36 cellular contexts compared by ENCODE assay signal in the genomic region with DNA sequence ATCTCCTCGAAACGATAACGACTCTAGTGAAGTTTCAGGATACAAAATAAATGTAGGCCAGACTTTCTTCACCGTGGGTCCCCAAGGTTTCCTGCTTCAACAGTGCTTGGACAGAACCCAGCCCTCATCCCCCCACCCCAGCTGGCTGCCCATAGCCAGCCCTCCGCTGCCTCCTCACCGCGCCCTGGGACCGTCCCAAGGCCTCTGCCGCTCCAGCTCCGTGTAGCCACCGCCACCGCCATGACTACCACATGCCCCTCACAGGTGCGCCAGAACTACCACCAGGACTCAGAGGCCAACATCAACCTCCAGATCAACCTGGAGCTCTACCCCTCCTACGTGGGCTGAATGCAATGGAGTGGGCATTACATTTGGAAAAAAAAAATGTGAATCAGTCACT. TPM values are rescaled to one million over a fixed set of nuclear protein-coding genes. Genes with fewer than 3 reads are reported as not detected.
"Had no signal": no experiment of that assay in that cellular context is flagged by ENCODE, and none has a peak within 500 bp of the region (broad histone marks: within the 10 kb centered on the region; RNA-seq: fewer than 3 reads in every experiment).

No MANE protein-coding gene starts in this region.

- H3K9me3 ChIP-seq: adrenal gland had no signal

- H3K4me3 ChIP-seq: adrenal gland, body of pancreas, breast epithelium had no signal

- ATAC-seq: activated CD8-positive, alpha-beta T cell treated with anti-CD3 and anti-CD28 coated beads for 36 hours; activated naive CD4-positive, alpha-beta T cell treated with anti-CD3 and anti-CD28 coated beads, Interleukin-2, amount 50 U/mL, for 72 hours; activated T-cell treated with anti-CD3 and anti-CD28 coated beads, Interleukin-2, amount 50 U/mL, for 4 hours; activated T-cell treated with anti-CD3 and anti-CD28 coated beads, Interleukin-2, amount 50 U/mL, for 72 hours; activated T-helper 17 cell treated with anti-CD3 and anti-CD28 coated beads, Interleukin-2, amount 50 U/mL, for 72 hours; body of pancreas had no signal

- H3K27ac ChIP-seq: adrenal gland, body of pancreas, brain microvascular endothelial cell, breast epithelium, VCaP had no signal

- FAIRE-seq: astrocyte, TTC549 had no signal

- H3K4me1 ChIP-seq: adrenal gland, body of pancreas, breast epithelium had no signal

- H3K36me3 ChIP-seq: adrenal gland, brain microvascular endothelial cell, breast epithelium had no signal

- H3K27me3 ChIP-seq: adrenal gland, body of pancreas, brain microvascular endothelial cell, breast epithelium had no signal

- DNase-seq: activated B cell treated with CpG ODN at 0.5 μM for 24 hours; activated CD4-positive, alpha-beta memory T cell treated with anti-CD3 and anti-CD28 coated beads for 36 hours; activated CD4-positive, alpha-beta T cell treated with anti-CD3 and anti-CD28 coated beads for 4 hours; activated CD4-positive, alpha-beta T cell treated with anti-CD3 and anti-CD28 coated beads, Interleukin-2, amount 10 ng/mL, durations not matched to agents 24 days and 14 days; activated CD4-positive, alpha-beta T cell treated with anti-CD3 and anti-CD28 coated beads, Interleukin-2, amount 50 U/mL, for 1 hour; activated CD4-positive, alpha-beta T cell treated with anti-CD3 and anti-CD28 coated beads, Interleukin-2, amount 50 U/mL, for 4 hours; activated CD4-positive, CD25-positive, alpha-beta regulatory T cell treated with anti-CD3 and anti-CD28 coated beads, Interleukin-2, amount 50 U/mL, for 72 hours; activated CD8-positive, alpha-beta memory T cell treated with anti-CD3 and anti-CD28 coated beads, Interleukin-2, amount 50 U/mL, for 4 hours; activated CD8-positive, alpha-beta T cell treated with anti-CD3 and anti-CD28 coated beads for 36 hours; activated effector memory CD4-positive, alpha-beta T cell treated with anti-CD3 and anti-CD28 coated beads, Interleukin-2, amount 50 U/mL, for 16 hours; activated gamma-delta T cell treated with Interleukin-2 at 50 U/mL for 16 hours; activated naive CD4-positive, alpha-beta T cell; activated naive CD4-positive, alpha-beta T cell treated with anti-CD3 and anti-CD28 coated beads for 36 hours; activated naive CD4-positive, alpha-beta T cell treated with anti-CD3 and anti-CD28 coated beads, Interleukin-2, amount 50 U/mL, for 16 hours; activated naive CD8-positive, alpha-beta T cell treated with anti-CD3 and anti-CD28 coated beads for 36 hours; activated T-cell treated with anti-CD3 and anti-CD28 coated beads for 4 hours; activated T-cell treated with anti-CD3 and anti-CD28 coated beads, Interleukin-2, amount 50 U/mL, for 1 hour; activated T-cell treated with anti-CD3 and anti-CD28 coated beads, Interleukin-2, amount 50 U/mL, for 4 hours; activated T-cell treated with anti-CD3 and anti-CD28 coated beads, Interleukin-2, amount 50 U/mL, for 72 hours; adrenal gland; amniotic stem cell; aorta; body of pancreas; brain microvascular endothelial cell; cerebellar nuclear complex; T-helper 1 cell; T-helper 2 cell; T-helper 9 cell had no signal

RNA-seq across cellular contexts. Expression of gene BEND6, which starts 49.4 kb away (rescaled TPM):
- total RNA-seq: activated B cell treated with CpG ODN at 0.5 μM for 24 hours; activated CD4-positive, alpha-beta memory T cell treated with anti-CD3 and anti-CD28 coated beads for 36 hours; activated CD4-positive, alpha-beta T cell treated with anti-CD3 and anti-CD28 coated beads, Interleukin-2, amount 10 ng/mL, durations not matched to agents 24 days and 14 days; activated CD8-positive, alpha-beta memory T cell treated with anti-CD3 and anti-CD28 coated beads for 36 hours; activated CD8-positive, alpha-beta T cell treated with anti-CD3 and anti-CD28 coated beads for 36 hours; activated naive CD4-positive, alpha-beta T cell treated with anti-CD3 and anti-CD28 coated beads for 36 hours; activated naive CD4-positive, alpha-beta T cell treated with anti-CD3 and anti-CD28 coated beads, Interleukin-2, amount 50 U/mL, for 72 hours; activated naive CD8-positive, alpha-beta T cell treated with anti-CD3 and anti-CD28 coated beads for 36 hours; activated T-helper 1 cell treated with anti-CD3 and anti-CD28 coated beads, Interleukin-12 subunit alpha, Interleukin-12 subunit beta, Interleukin-2, Interleukin-4 antibody, amounts not matched to agents 30 ng/mL and 10 ng/mL and 1 ng/mL, durations not matched to agents 14 hours and 24 hours and 36 hours had no signal
